Comparison of ENCODE assay signal across 1 cellular context in the genomic region with DNA sequence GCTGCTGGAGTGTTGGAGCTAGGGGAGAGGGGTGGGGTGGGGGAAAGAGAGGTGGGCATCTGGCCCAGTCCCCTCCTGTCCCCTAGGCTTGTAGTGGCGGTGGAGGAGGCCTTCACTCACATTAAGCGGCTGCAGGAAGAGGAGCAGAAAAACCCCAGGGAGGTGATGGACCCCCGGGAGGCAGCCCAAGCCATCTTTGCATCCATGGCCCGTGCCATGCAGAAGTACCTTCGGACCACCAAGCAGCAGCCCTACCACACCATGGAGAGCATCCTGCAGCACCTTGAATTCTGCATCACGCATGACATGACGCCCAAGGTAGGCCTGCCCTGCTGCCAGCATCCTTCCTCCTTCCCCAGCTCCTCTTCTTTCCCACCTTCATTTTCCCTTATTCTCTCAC.
TF ChIP-seq lines count a peak whose summit lies in the region.

No MANE protein-coding gene starts in this region.

TF ChIP-seq in H1, 55 proteins besides CTCF, POLR2A, EP300 and RAD21:
- TF ChIP-seq CHD1 (IDR thresholded peaks at IDR 0.05; ENCODE audit: low read depth, low read length), result no peak
- no peak for TF ChIP-seq NRF1 (IDR thresholded peaks at IDR 0.05; ENCODE audit: low read depth, low read length)
- TF ChIP-seq HDAC2 (IDR thresholded peaks at IDR 0.05; ENCODE audit: borderline replicate concordance in 1 of 2, low read depth in 2 of 2, low read length in 2 of 2), result no peak
- no peak for TF ChIP-seq KDM5A (IDR thresholded peaks at IDR 0.05; ENCODE audit: low read length)
- no peak for TF ChIP-seq EGR1 (IDR thresholded peaks at IDR 0.05; ENCODE audit: borderline replicate concordance, low read depth, low read length)
- TF ChIP-seq, protein P1, sequence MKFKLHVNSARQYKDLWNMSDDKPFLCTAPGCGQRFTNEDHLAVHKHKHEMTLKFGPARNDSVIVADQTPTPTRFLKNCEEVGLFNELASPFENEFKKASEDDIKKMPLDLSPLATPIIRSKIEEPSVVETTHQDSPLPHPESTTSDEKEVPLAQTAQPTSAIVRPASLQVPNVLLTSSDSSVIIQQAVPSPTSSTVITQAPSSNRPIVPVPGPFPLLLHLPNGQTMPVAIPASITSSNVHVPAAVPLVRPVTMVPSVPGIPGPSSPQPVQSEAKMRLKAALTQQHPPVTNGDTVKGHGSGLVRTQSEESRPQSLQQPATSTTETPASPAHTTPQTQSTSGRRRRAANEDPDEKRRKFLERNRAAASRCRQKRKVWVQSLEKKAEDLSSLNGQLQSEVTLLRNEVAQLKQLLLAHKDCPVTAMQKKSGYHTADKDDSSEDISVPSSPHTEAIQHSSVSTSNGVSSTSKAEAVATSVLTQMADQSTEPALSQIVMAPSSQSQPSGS (IDR thresholded peaks at IDR 0.05; ENCODE audit: low read length), result no peak
- no peak for TF ChIP-seq TBP (IDR thresholded peaks at IDR 0.05; ENCODE audit: low read depth, low read length)
- TF ChIP-seq ASH2L (IDR thresholded peaks at IDR 0.05; ENCODE audit: low read length), result no peak
- no peak for TF ChIP-seq RNF2 (IDR thresholded peaks at IDR 0.05; ENCODE audit: borderline replicate concordance, low read depth, low read length, missing control alignments, poor library complexity, severe bottlenecking)
- no peak for TF ChIP-seq SP2 (IDR thresholded peaks at IDR 0.05; ENCODE audit: low read length)
- no peak for TF ChIP-seq JUND (IDR thresholded peaks at IDR 0.05; ENCODE audit: low read length)
- TF ChIP-seq GTF2F1 (IDR thresholded peaks at IDR 0.05; ENCODE audit: borderline replicate concordance, low read depth, low read length), result no peak
- TF ChIP-seq, protein P2, sequence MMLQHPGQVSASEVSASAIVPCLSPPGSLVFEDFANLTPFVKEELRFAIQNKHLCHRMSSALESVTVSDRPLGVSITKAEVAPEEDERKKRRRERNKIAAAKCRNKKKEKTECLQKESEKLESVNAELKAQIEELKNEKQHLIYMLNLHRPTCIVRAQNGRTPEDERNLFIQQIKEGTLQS (IDR thresholded peaks at IDR 0.05; ENCODE audit: insufficient read depth, low read depth, low read length), result no peak
TF ChIP-seq in H1: peak in this region for 0.
